ENCODE assay signal across 15 cellular contexts in the genomic region with DNA sequence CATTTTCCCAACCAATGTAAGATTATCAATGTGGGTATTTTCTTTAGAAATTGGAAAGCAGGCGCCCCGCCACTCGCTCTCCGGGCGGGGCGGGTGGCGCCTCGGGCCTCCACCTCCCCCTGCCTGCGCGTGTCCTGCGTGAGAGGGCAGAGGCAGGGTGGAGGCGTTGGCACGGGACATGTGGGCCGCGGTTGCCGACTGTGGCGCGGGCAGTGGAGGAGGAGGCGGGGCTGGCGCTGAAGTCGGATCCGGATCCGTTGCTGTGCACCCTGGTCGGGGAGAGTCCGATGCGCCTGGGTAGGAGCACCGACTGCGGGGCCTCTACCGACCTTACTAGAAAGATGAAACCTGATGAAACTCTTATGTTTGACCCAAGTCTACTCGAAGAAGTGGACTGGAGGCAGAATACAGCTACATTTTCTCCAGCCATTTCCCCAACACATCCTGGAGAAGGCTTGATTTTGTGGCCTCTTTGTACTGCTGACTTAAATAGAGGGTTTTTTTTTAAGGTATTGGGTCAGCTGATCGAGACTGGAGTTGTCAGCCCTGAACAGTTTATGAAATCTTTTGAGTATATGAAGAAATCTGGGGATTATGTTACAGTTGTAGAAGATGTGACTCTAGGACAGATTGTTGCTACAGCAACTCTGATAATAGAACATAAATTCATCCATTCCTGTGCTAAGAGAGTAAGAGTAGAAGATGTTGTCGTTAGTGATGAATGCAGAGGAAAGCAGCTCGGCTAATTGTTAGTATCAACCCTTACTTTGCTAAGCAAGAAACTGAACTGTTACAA. TPM values are rescaled to one million over a fixed set of nuclear protein-coding genes. Genes with fewer than 3 reads are reported as not detected.
DNase-seq lines count a peak whose midpoint lies in the region; FAIRE-seq and TF ChIP-seq lines count a peak whose summit lies in the region.
"Had no signal": no experiment of that assay in that cellular context is flagged by ENCODE, and none has a peak within 500 bp of the region (broad histone marks: within the 10 kb centered on the region; RNA-seq: fewer than 3 reads in every experiment).

No MANE protein-coding gene starts in this region.

- intact Hi-C loops in testis (cut with DNase I; ENCODE audit: low total_unique reads) = no loop called here
- intact Hi-C loops in CD14-positive monocyte (cut with micrococcal nuclease) = no loop called here

- no peaks in the 10 kb centered on the region for H3K9me3 ChIP-seq in testis

- peak; percentile 33 for FAIRE-seq in TTC549 (lab: Jason Lieb, UNC)

- H3K4me1 Mint-ChIP-seq in glutamatergic neuron (ENCODE audit: low read depth, unreplicated experiment) = no peaks in the 10 kb centered on the region
- H3K4me1 Mint-ChIP-seq in CD14-positive monocyte = no peaks in the 10 kb centered on the region

- H3K9me3 Mint-ChIP-seq in glutamatergic neuron (ENCODE audit: unreplicated experiment) (no peaks in the 10 kb centered on the region), CD14-positive monocyte (peaks cover 0 to 9% (median 0%) of the 10 kb centered on the region in 7 donors)
- H3K9me3 Mint-ChIP-seq: activated T-helper 1 cell treated with anti-CD3 and anti-CD28 coated beads, Interleukin-12 subunit alpha, Interleukin-12 subunit beta, Interleukin-2, Interleukin-4 antibody, amounts not matched to agents 30 ng/mL and 10 ng/mL and 1 ng/mL, durations not matched to agents 14 hours and 24 hours and 36 hours had no signal

- H3K27ac Mint-ChIP-seq in glutamatergic neuron (ENCODE audit: unreplicated experiment) = no peak overlapping the region
- H3K27ac Mint-ChIP-seq in CD14-positive monocyte = no peak overlapping the region
- H3K27ac Mint-ChIP-seq: activated CD4-positive, alpha-beta T cell treated with anti-CD3 and anti-CD28 coated beads for 36 hours; activated T-helper 1 cell treated with anti-CD3 and anti-CD28 coated beads, Interleukin-12 subunit alpha, Interleukin-12 subunit beta, Interleukin-2, Interleukin-4 antibody, amounts not matched to agents 30 ng/mL and 10 ng/mL and 1 ng/mL, durations not matched to agents 14 hours and 24 hours and 36 hours; progenitor cell of endocrine pancreas; stimulated activated naive CD8-positive, alpha-beta T cell treated with anti-CD3 and anti-CD28 coated beads, Interleukin-15, Interleukin-2, amounts not matched to agents 100 ng/mL and 50 ng/mL, for 24 hours had no signal

- WGBS in testis, 2 donors = 53 to 75% methylated on average over 23 to 33 of the region's 33 CpGs

- H3K27me3 ChIP-seq in H7 (ENCODE audit: control insufficient read depth, insufficient read depth, low read length) (no peaks in the 10 kb centered on the region), testis (no peaks in the 10 kb centered on the region)

- H3K4me3 Mint-ChIP-seq in glutamatergic neuron (ENCODE audit: unreplicated experiment) = no peak overlapping the region
- H3K4me3 Mint-ChIP-seq in CD14-positive monocyte = no peak overlapping the region
- H3K4me3 Mint-ChIP-seq: activated CD4-positive, alpha-beta T cell treated with anti-CD3 and anti-CD28 coated beads for 36 hours; activated T-helper 1 cell treated with anti-CD3 and anti-CD28 coated beads, Interleukin-12 subunit alpha, Interleukin-12 subunit beta, Interleukin-2, Interleukin-4 antibody, amounts not matched to agents 30 ng/mL and 10 ng/mL and 1 ng/mL, durations not matched to agents 14 hours and 24 hours and 36 hours; stimulated activated naive CD8-positive, alpha-beta T cell treated with anti-CD3 and anti-CD28 coated beads, Interleukin-15, Interleukin-2, amounts not matched to agents 100 ng/mL and 50 ng/mL, for 24 hours had no signal

- peak; percentile 26 for DNase-seq in H7
- peak; percentile 12 for DNase-seq in glutamatergic neuron
- DNase-seq in testis = peak; percentile 31
- DNase-seq in CD1c-positive myeloid dendritic cell (ENCODE audit: extremely low spot score) = no peak
- no peak for DNase-seq in CD14-positive monocyte (ENCODE audit: low spot score)
- no peak for DNase-seq in GM10266 (ENCODE audit: extremely low spot score)
- DNase-seq: activated CD4-positive, alpha-beta T cell treated with anti-CD3 and anti-CD28 coated beads for 36 hours; NCI-H1436 treated with DMSO at 0.1 percent for 48 hours; NK-92 treated with Interleukin-12 subunit alpha and Interleukin-12 subunit beta, amount 100 ng/mL, for 24 hours; stimulated activated CD4-positive, alpha-beta T cell treated with anti-CD3 and anti-CD28 coated beads, Interleukin-2, amount 100 ng/mL, for 48 hours had no signal

- H3K36me3 ChIP-seq in H7 (replicated peaks; ENCODE audit: control insufficient read depth, insufficient read depth, low read length) (peaks cover 2% of the 10 kb centered on the region), testis (ENCODE audit: low read depth, missing control alignments) (no peaks in the 10 kb centered on the region)
- H3K36me3 ChIP-seq: cardiac muscle cell had no signal

- H3K27ac ChIP-seq in testis = no peak overlapping the region
- H3K27ac ChIP-seq: cardiac muscle cell had no signal

- H3K4me1 ChIP-seq in testis = no peaks in the 10 kb centered on the region

- H3K36me3 Mint-ChIP-seq in glutamatergic neuron (ENCODE audit: unreplicated experiment) (no peaks in the 10 kb centered on the region), CD14-positive monocyte (peaks cover 31 to 36% of the 10 kb centered on the region in 2 donors)

- TF ChIP-seq CTCF in glutamatergic neuron (IDR thresholded peaks at IDR 0.05; ENCODE audit: partially characterized antibody, unreplicated experiment) (no peak), testis (IDR thresholded peaks at IDR 0.05) (no peak), CD14-positive monocyte (IDR thresholded peaks at IDR 0.05) (no peak), GM10266 (IDR thresholded peaks at IDR 0.05; ENCODE audit: control insufficient read depth, insufficient read depth, low read depth, missing control alignments) (no peak)

- TF ChIP-seq POLR2A in testis (IDR thresholded peaks at IDR 0.05) = no peak

- H3K4me3 ChIP-seq in H7 (ENCODE audit: insufficient read depth, low read depth, low read length) (no peak overlapping the region), testis (peak overlapping the region; percentile 2 to 9)
- H3K4me3 ChIP-seq: cardiac muscle cell had no signal

- no peaks in the 10 kb centered on the region for H3K27me3 Mint-ChIP-seq in glutamatergic neuron (ENCODE audit: unreplicated experiment)
- peaks cover 0 to 2% (median 0%) of the 10 kb centered on the region in 3 donors for H3K27me3 Mint-ChIP-seq in CD14-positive monocyte (ENCODE audit: low read depth in 3 of 3)
- H3K27me3 Mint-ChIP-seq: activated CD4-positive, alpha-beta T cell treated with anti-CD3 and anti-CD28 coated beads for 36 hours; progenitor cell of endocrine pancreas; stimulated activated naive CD8-positive, alpha-beta T cell treated with anti-CD3 and anti-CD28 coated beads, Interleukin-15, Interleukin-2, amounts not matched to agents 100 ng/mL and 50 ng/mL, for 24 hours had no signal

RNA-seq across cellular contexts. Expression of a gene that starts 37.9 kb away (rescaled TPM):
- total RNA-seq in H7 (2014; rRNA removed; shearing (Covaris generic)) = 28.0 and 38.1 TPM in 2 replicates
- total RNA-seq in glutamatergic neuron (ENCODE audit: unreplicated experiment) = 45.0 TPM
- total RNA-seq in testis = 10 to 100 TPM; 39.5 to 81.8 TPM
- 69.3 TPM for polyA plus RNA-seq in testis (ENCODE audit: insufficient read depth, low read depth, low replicate concordance)
- 1 to 10 TPM; 3.7 to 7.8 TPM for polyA plus RNA-seq in CD14-positive monocyte

RNA-seq across cellular contexts. Expression of a gene that starts 38.0 kb away (rescaled TPM):
- total RNA-seq in H7 (2014; rRNA removed; shearing (Covaris generic)) = 39.9 and 52.3 TPM in 2 replicates
- 55.1 TPM for total RNA-seq in glutamatergic neuron (ENCODE audit: unreplicated experiment)
- total RNA-seq in testis = 100 to 1,000 TPM; 122 to 158 TPM
- 91.0 TPM for polyA plus RNA-seq in testis (ENCODE audit: insufficient read depth, low read depth, low replicate concordance)
- 10 to 100 TPM; 76.4 to 93.2 TPM for polyA plus RNA-seq in CD14-positive monocyte

RNA-seq across cellular contexts. Expression of a gene that starts 59.6 kb away (rescaled TPM):
- total RNA-seq in H7 (2014; rRNA removed; shearing (Covaris generic)) = 16.5 and 25.6 TPM in 2 replicates
- total RNA-seq in glutamatergic neuron (ENCODE audit: unreplicated experiment) = 12.5 TPM
- 10 to 100 TPM; 15.7 TPM for total RNA-seq in testis
- 11.0 TPM for polyA plus RNA-seq in testis (ENCODE audit: insufficient read depth, low read depth, low replicate concordance)
- polyA plus RNA-seq in CD14-positive monocyte = 1 to 10 TPM; 2.1 to 2.6 TPM

Comparison
In these comparisons a context has a peak if more than half of its experiments do, and no peak if none do; other contexts are left out.
1. DNase-seq: peak in H7 (single experiment), glutamatergic neuron (single experiment) and testis (single experiment); none in CD1c-positive myeloid dendritic cell (single experiment), CD14-positive monocyte (single experiment) and GM10266 (single experiment).